Comparison of ENCODE assay signal across 26 cellular contexts in genomic region chr12:14853966-14854365, GRCh38. TPM values are rescaled to one million over a fixed set of nuclear protein-coding genes. Genes with fewer than 3 reads are reported as not detected.
DNase-seq lines count a peak whose midpoint lies in the region; ATAC-seq and TF ChIP-seq lines count a peak whose summit lies in the region.
"Had no signal": no experiment of that assay in that cellular context is flagged by ENCODE, and none has a peak within 500 bp of the region (broad histone marks: within the 10 kb centered on the region; RNA-seq: fewer than 3 reads in every experiment).

No MANE protein-coding gene starts in this region.

- no peak overlapping the region for H3K4me3 Mint-ChIP-seq in activated T-helper 2 cell treated with anti-CD3 and anti-CD28 coated beads, Interferon-gamma antibody, Interleukin-2, Interleukin-4, amounts not matched to agents 10 μg/mL and 5 μg/mL and 100 μg/mL, durations not matched to agents 14 hours and 24 hours and 36 hours (ENCODE audit: low read depth)
- no peak overlapping the region for H3K4me3 Mint-ChIP-seq in activated CD4-positive, alpha-beta T cell treated with anti-CD3 and anti-CD28 coated beads, Interleukin-2, amount 10 ng/mL, durations not matched to agents 24 days and 14 days
- H3K4me3 Mint-ChIP-seq: HFFc6; stimulated activated naive CD8-positive, alpha-beta T cell treated with anti-CD3 and anti-CD28 coated beads, Interleukin-15, Interleukin-2, amounts not matched to agents 100 ng/mL and 50 ng/mL, for 24 hours had no signal

- no peak overlapping the region for H3K27ac Mint-ChIP-seq in activated T-helper 2 cell treated with anti-CD3 and anti-CD28 coated beads, Interferon-gamma antibody, Interleukin-2, Interleukin-4, amounts not matched to agents 10 μg/mL and 5 μg/mL and 100 μg/mL, durations not matched to agents 14 hours and 24 hours and 36 hours
- no peak overlapping the region for H3K27ac Mint-ChIP-seq in activated CD4-positive, alpha-beta T cell treated with anti-CD3 and anti-CD28 coated beads, Interleukin-2, amount 10 ng/mL, durations not matched to agents 24 days and 14 days
- H3K27ac Mint-ChIP-seq: HFFc6; stimulated activated naive CD8-positive, alpha-beta T cell treated with anti-CD3 and anti-CD28 coated beads, Interleukin-15, Interleukin-2, amounts not matched to agents 100 ng/mL and 50 ng/mL, for 24 hours had no signal

- in situ Hi-C loops in HAP-1 (cut with MboI; ENCODE audit: low sequenced_read_pairs), result no loop called here

- 13 to 49% (median 19%) methylated on average over 3 of the region's 3 CpGs for whole genome bisulfite sequencing in heart left ventricle, 4 donors
- WGBS in smooth muscle cell (ENCODE audit: low lambda C conversion rate), result 22% methylated on average over 3 of the region's 3 CpGs

- no peaks in the 10 kb centered on the region for H3K36me3 Mint-ChIP-seq in activated T-helper 2 cell treated with anti-CD3 and anti-CD28 coated beads, Interferon-gamma antibody, Interleukin-2, Interleukin-4, amounts not matched to agents 10 μg/mL and 5 μg/mL and 100 μg/mL, durations not matched to agents 14 hours and 24 hours and 36 hours (ENCODE audit: low read depth)
- no peaks in the 10 kb centered on the region for H3K36me3 Mint-ChIP-seq in activated CD4-positive, alpha-beta T cell treated with anti-CD3 and anti-CD28 coated beads, Interleukin-2, amount 10 ng/mL, durations not matched to agents 24 days and 14 days (ENCODE audit: low read depth)

- TF ChIP-seq POLR2A in heart left ventricle (IDR thresholded peaks at IDR 0.05), result no peak

- peak overlapping the region; percentile 68 for H3K4me2 ChIP-seq in smooth muscle cell

- H3K9me3 ChIP-seq in HAP-1 (no peaks in the 10 kb centered on the region), heart left ventricle (peaks cover 0 to 9% (median 0%) of the 10 kb centered on the region in 12 donors), smooth muscle cell (replicated peaks; ENCODE audit: low read depth) (no peaks in the 10 kb centered on the region)
- H3K9me3 ChIP-seq: breast epithelium, upper lobe of right lung had no signal

- no peaks in the 10 kb centered on the region for H4K20me1 ChIP-seq in smooth muscle cell (ENCODE audit: low read depth)

- H3K27me3 Mint-ChIP-seq in activated T-helper 2 cell treated with anti-CD3 and anti-CD28 coated beads, Interferon-gamma antibody, Interleukin-2, Interleukin-4, amounts not matched to agents 10 μg/mL and 5 μg/mL and 100 μg/mL, durations not matched to agents 14 hours and 24 hours and 36 hours (ENCODE audit: low read depth), result peaks cover 1% of the 10 kb centered on the region
- H3K27me3 Mint-ChIP-seq in activated CD4-positive, alpha-beta T cell treated with anti-CD3 and anti-CD28 coated beads, Interleukin-2, amount 10 ng/mL, durations not matched to agents 24 days and 14 days, result peaks cover 2% of the 10 kb centered on the region
- H3K27me3 Mint-ChIP-seq: stimulated activated naive CD8-positive, alpha-beta T cell treated with anti-CD3 and anti-CD28 coated beads, Interleukin-15, Interleukin-2, amounts not matched to agents 100 ng/mL and 50 ng/mL, for 24 hours had no signal

- H3F3A ChIP-seq in smooth muscle cell (ENCODE audit: low read depth), result peaks cover 9% of the 10 kb centered on the region

- H3K27ac ChIP-seq in heart left ventricle, result peak overlapping the region in 7 of 12 donors; percentile 5 to 63 (median 39)
- peak overlapping the region; percentile 73 for H3K27ac ChIP-seq in smooth muscle cell (ENCODE audit: low read depth)
- H3K27ac ChIP-seq: epithelial cell of prostate, psoas muscle, upper lobe of right lung had no signal

- H3K79me2 ChIP-seq in smooth muscle cell (ENCODE audit: low read depth), result no peaks in the 10 kb centered on the region

- peak; percentile 10 to 21 for DNase-seq in HAP-1 (ENCODE audit: low spot score in 2 of 2)
- DNase-seq in SK-N-DZ (ENCODE audit: low spot score), result peak; percentile 69
- peak in 2 of 5 donors; percentile 30 to 32 for DNase-seq in heart left ventricle
- no peak for DNase-seq in smooth muscle cell (lab: John Stamatoyannopoulos, UW; ENCODE audit: unreplicated experiment)
- DNase-seq in effector CD8-positive, alpha-beta T cell (lab: John Stamatoyannopoulos, UW), result no peak
- DNase-seq in DMS79 (lab: John Stamatoyannopoulos, UW), result no peak
- no peak for DNase-seq in activated T-helper 2 cell treated with anti-CD3 and anti-CD28 coated beads, Interferon-gamma antibody, Interleukin-2, Interleukin-4, amounts not matched to agents 10 μg/mL and 5 μg/mL and 100 μg/mL, durations not matched to agents 14 hours and 24 hours and 36 hours (ENCODE audit: low spot score)
- no peak for DNase-seq in activated CD4-positive, alpha-beta T cell treated with anti-CD3 and anti-CD28 coated beads, Interleukin-2, amount 10 ng/mL, durations not matched to agents 24 days and 14 days
- DNase-seq: activated CD4-positive, alpha-beta T cell treated with anti-CD3 and anti-CD28 coated beads, Interleukin-2, amount 50 U/mL, for 4 hours; activated CD8-positive, alpha-beta memory T cell treated with anti-CD3 and anti-CD28 coated beads, Interleukin-2, amount 50 U/mL, for 48 hours; activated effector memory CD4-positive, alpha-beta T cell treated with anti-CD3 and anti-CD28 coated beads, Interleukin-2, amount 50 U/mL, for 16 hours; dermis blood vessel endothelial cell; left colon; NCI-H1105 treated with DMSO at 0.1 percent for 48 hours; NCI-H774; psoas muscle; stimulated activated CD4-positive, alpha-beta T cell treated with anti-CD3 and anti-CD28 coated beads, Interleukin-4, amount 100 ng/mL, for 24 hours; upper lobe of right lung had no signal

- intact Hi-C loops in heart left ventricle (cut with DNase I), result no loop called here
- intact Hi-C loops in activated T-helper 2 cell treated with anti-CD3 and anti-CD28 coated beads, Interferon-gamma antibody, Interleukin-2, Interleukin-4, amounts not matched to agents 10 μg/mL and 5 μg/mL and 100 μg/mL, durations not matched to agents 14 hours and 24 hours and 36 hours (cut with micrococcal nuclease), result no loop called here
- intact Hi-C loops in activated CD4-positive, alpha-beta T cell treated with anti-CD3 and anti-CD28 coated beads, Interleukin-2, amount 10 ng/mL, durations not matched to agents 24 days and 14 days (cut with micrococcal nuclease), result no loop called here

- TF ChIP-seq CTCF in heart left ventricle (IDR thresholded peaks at IDR 0.05) (no peak), smooth muscle cell (IDR thresholded peaks at IDR 0.05; ENCODE audit: borderline replicate concordance, insufficient read depth, poor library complexity, severe bottlenecking) (no peak)

- ATAC-seq in heart left ventricle, result peak in 2 of 4 donors; percentile 30 to 43
- ATAC-seq: left colon, PC-3, psoas muscle, upper lobe of right lung had no signal

- H3K36me3 ChIP-seq in HAP-1 (replicated peaks), result no peaks in the 10 kb centered on the region
- no peaks in the 10 kb centered on the region for H3K36me3 ChIP-seq in heart left ventricle
- H3K36me3 ChIP-seq in smooth muscle cell (ENCODE audit: low read depth), result no peaks in the 10 kb centered on the region
- H3K36me3 ChIP-seq: breast epithelium, upper lobe of right lung had no signal

- no peaks in the 10 kb centered on the region for H3K4me1 ChIP-seq in HAP-1
- H3K4me1 ChIP-seq in heart left ventricle, result peaks cover 0 to 26% (median 8%) of the 10 kb centered on the region in 12 donors
- peaks cover 15% of the 10 kb centered on the region for H3K4me1 ChIP-seq in smooth muscle cell (ENCODE audit: low read depth)
- H3K4me1 ChIP-seq: breast epithelium, psoas muscle, upper lobe of right lung had no signal

- no peak overlapping the region for H3K9ac ChIP-seq in smooth muscle cell (ENCODE audit: low read depth)

- peak overlapping the region; percentile 62 for H2AFZ ChIP-seq in smooth muscle cell (ENCODE audit: low read depth)

- H3K27me3 ChIP-seq in HAP-1 (ENCODE audit: low read depth) (0 out of 2 replicates have a peak, but pooled peaks cover 3% of the 10 kb centered on the region), heart left ventricle (no peaks in the 10 kb centered on the region), smooth muscle cell (ENCODE audit: low read depth) (no peaks in the 10 kb centered on the region)
- H3K27me3 ChIP-seq: breast epithelium, upper lobe of right lung had no signal

- H3K4me1 Mint-ChIP-seq in activated T-helper 2 cell treated with anti-CD3 and anti-CD28 coated beads, Interferon-gamma antibody, Interleukin-2, Interleukin-4, amounts not matched to agents 10 μg/mL and 5 μg/mL and 100 μg/mL, durations not matched to agents 14 hours and 24 hours and 36 hours (ENCODE audit: low read depth), result no peaks in the 10 kb centered on the region
- H3K4me1 Mint-ChIP-seq in activated CD4-positive, alpha-beta T cell treated with anti-CD3 and anti-CD28 coated beads, Interleukin-2, amount 10 ng/mL, durations not matched to agents 24 days and 14 days, result no peaks in the 10 kb centered on the region

- H3K9me3 Mint-ChIP-seq in activated T-helper 2 cell treated with anti-CD3 and anti-CD28 coated beads, Interferon-gamma antibody, Interleukin-2, Interleukin-4, amounts not matched to agents 10 μg/mL and 5 μg/mL and 100 μg/mL, durations not matched to agents 14 hours and 24 hours and 36 hours, result peaks cover 6% of the 10 kb centered on the region
- peaks cover 10% of the 10 kb centered on the region for H3K9me3 Mint-ChIP-seq in activated CD4-positive, alpha-beta T cell treated with anti-CD3 and anti-CD28 coated beads, Interleukin-2, amount 10 ng/mL, durations not matched to agents 24 days and 14 days

- no peak overlapping the region for H3K4me3 ChIP-seq in HAP-1
- no peak overlapping the region for H3K4me3 ChIP-seq in heart left ventricle
- peak overlapping the region; percentile 16 for H3K4me3 ChIP-seq in smooth muscle cell
- H3K4me3 ChIP-seq: breast epithelium, psoas muscle, upper lobe of right lung had no signal

RNA-seq across cellular contexts. Expression of gene ART4, which starts 10.6 kb away (rescaled TPM):
- polyA plus RNA-seq in SK-N-DZ (2014; cell fraction: cytosol; rRNA removed), result not detected in 2 replicates
- polyA plus RNA-seq in SK-N-DZ (2014; cell fraction: nucleus; rRNA removed), result not detected in 2 replicates
- total RNA-seq in heart left ventricle (1 to 10 TPM in 8 of 9 donors, under 1 TPM in 1; 0.44 to 5.9 (median 2.8) TPM), smooth muscle cell (5.0 and 9.0 TPM in 2 replicates)
- polyA plus RNA-seq in heart left ventricle (1 to 10 TPM; 1.3 to 2.2 TPM), smooth muscle cell (1.7 and 2.0 TPM in 2 replicates)
- not detected in 2 replicates for total RNA-seq in activated T-helper 2 cell treated with anti-CD3 and anti-CD28 coated beads, Interferon-gamma antibody, Interleukin-2, Interleukin-4, amounts not matched to agents 10 μg/mL and 5 μg/mL and 100 μg/mL, durations not matched to agents 14 hours and 24 hours and 36 hours
- total RNA-seq in activated CD4-positive, alpha-beta T cell treated with anti-CD3 and anti-CD28 coated beads, Interleukin-2, amount 10 ng/mL, durations not matched to agents 24 days and 14 days, result not detected in 2 replicates
- total RNA-seq: HFFc6; LHCN-M2; mononuclear cell; PC-3; T-helper 1 cell treated with Interleukin-12 subunit alpha and Interleukin-12 subunit beta and Interleukin-4 antibody, amounts not matched to agents 30 ng/mL and 1 ng/mL, for 36 hours had no signal

RNA-seq across cellular contexts. Expression of gene MGP, which starts 31.7 kb away (rescaled TPM):
- not detected in 2 replicates for polyA plus RNA-seq in SK-N-DZ (2014; cell fraction: cytosol; rRNA removed)
- not detected in 2 replicates for polyA plus RNA-seq in SK-N-DZ (2014; cell fraction: nucleus; rRNA removed)
- total RNA-seq in heart left ventricle, result 100 to 1,000 TPM; 147 to 651 (median 255) TPM
- 100 to 1,000 TPM; 142 to 336 TPM for polyA plus RNA-seq in heart left ventricle
- total RNA-seq in smooth muscle cell, result 173 and 176 TPM in 2 replicates
- polyA plus RNA-seq in smooth muscle cell, result 626 and 815 TPM in 2 replicates
- total RNA-seq in activated T-helper 2 cell treated with anti-CD3 and anti-CD28 coated beads, Interferon-gamma antibody, Interleukin-2, Interleukin-4, amounts not matched to agents 10 μg/mL and 5 μg/mL and 100 μg/mL, durations not matched to agents 14 hours and 24 hours and 36 hours, result not detected in 2 replicates
- not detected in 2 replicates for total RNA-seq in activated CD4-positive, alpha-beta T cell treated with anti-CD3 and anti-CD28 coated beads, Interleukin-2, amount 10 ng/mL, durations not matched to agents 24 days and 14 days
- total RNA-seq: LHCN-M2 had no signal

RNA-seq across cellular contexts. Expression of gene SMCO3, which starts 40.0 kb away (rescaled TPM):
- not detected in 2 replicates for polyA plus RNA-seq in SK-N-DZ (2014; cell fraction: cytosol; rRNA removed)
- polyA plus RNA-seq in SK-N-DZ (2014; cell fraction: nucleus; rRNA removed), result not detected in 2 replicates
- under 1 TPM in 4 of 9 donors, not detected in 5; 0.13 to 0.91 (median 0.17) TPM for total RNA-seq in heart left ventricle
- polyA plus RNA-seq in heart left ventricle, result under 1 TPM; 0.07 to 0.57 TPM
- total RNA-seq in smooth muscle cell, result 0.22 and 1.7 TPM in 2 replicates
- 0.93 and 2.4 TPM in 2 replicates for polyA plus RNA-seq in smooth muscle cell
- not detected in 2 replicates for total RNA-seq in activated T-helper 2 cell treated with anti-CD3 and anti-CD28 coated beads, Interferon-gamma antibody, Interleukin-2, Interleukin-4, amounts not matched to agents 10 μg/mL and 5 μg/mL and 100 μg/mL, durations not matched to agents 14 hours and 24 hours and 36 hours
- not detected in 2 replicates for total RNA-seq in activated CD4-positive, alpha-beta T cell treated with anti-CD3 and anti-CD28 coated beads, Interleukin-2, amount 10 ng/mL, durations not matched to agents 24 days and 14 days
- total RNA-seq: left colon; LHCN-M2; mononuclear cell; PC-3; psoas muscle; T-helper 1 cell treated with Interleukin-12 subunit alpha and Interleukin-12 subunit beta and Interleukin-4 antibody, amounts not matched to agents 30 ng/mL and 1 ng/mL, for 36 hours had no signal

RNA-seq across cellular contexts. Expression of gene C12orf60, which starts 50.5 kb away (rescaled TPM):
- 5.9 and 11.2 TPM in 2 replicates for polyA plus RNA-seq in SK-N-DZ (2014; cell fraction: cytosol; rRNA removed)
- polyA plus RNA-seq in SK-N-DZ (2014; cell fraction: nucleus; rRNA removed), result 3.7 and 7.7 TPM in 2 replicates
- 1 to 10 TPM; 2.0 to 4.6 (median 3.4) TPM for total RNA-seq in heart left ventricle
- 1 to 10 TPM; 3.6 to 5.3 TPM for polyA plus RNA-seq in heart left ventricle
- 0.63 and 1.6 TPM in 2 replicates for total RNA-seq in smooth muscle cell
- 1.2 and 1.3 TPM in 2 replicates for polyA plus RNA-seq in smooth muscle cell
- 2.2 and 2.8 TPM in 2 replicates for total RNA-seq in activated T-helper 2 cell treated with anti-CD3 and anti-CD28 coated beads, Interferon-gamma antibody, Interleukin-2, Interleukin-4, amounts not matched to agents 10 μg/mL and 5 μg/mL and 100 μg/mL, durations not matched to agents 14 hours and 24 hours and 36 hours
- total RNA-seq in activated CD4-positive, alpha-beta T cell treated with anti-CD3 and anti-CD28 coated beads, Interleukin-2, amount 10 ng/mL, durations not matched to agents 24 days and 14 days, result 2.2 and 3.0 TPM in 2 replicates

RNA-seq across cellular contexts. Expression of gene WBP11, which starts 50.7 kb away (rescaled TPM):
- 33.6 and 38.0 TPM in 2 replicates for polyA plus RNA-seq in SK-N-DZ (2014; cell fraction: cytosol; rRNA removed)
- polyA plus RNA-seq in SK-N-DZ (2014; cell fraction: nucleus; rRNA removed), result 16.0 and 17.9 TPM in 2 replicates
- total RNA-seq in heart left ventricle (10 to 100 TPM; 20.2 to 62.7 (median 52.7) TPM), smooth muscle cell (20.6 and 24.2 TPM in 2 replicates)
- polyA plus RNA-seq in heart left ventricle (10 to 100 TPM; 11.4 to 38.8 TPM), smooth muscle cell (55.7 and 56.8 TPM in 2 replicates)
- 128 and 134 TPM in 2 replicates for total RNA-seq in activated T-helper 2 cell treated with anti-CD3 and anti-CD28 coated beads, Interferon-gamma antibody, Interleukin-2, Interleukin-4, amounts not matched to agents 10 μg/mL and 5 μg/mL and 100 μg/mL, durations not matched to agents 14 hours and 24 hours and 36 hours
- 136 and 138 TPM in 2 replicates for total RNA-seq in activated CD4-positive, alpha-beta T cell treated with anti-CD3 and anti-CD28 coated beads, Interleukin-2, amount 10 ng/mL, durations not matched to agents 24 days and 14 days

Comparison
In these comparisons a context has a peak if more than half of its experiments do, and no peak if none do; other contexts are left out.
1. DNase-seq: peak in HAP-1 (2 of 2) and SK-N-DZ (single experiment); none in smooth muscle cell (single experiment), effector CD8-positive, alpha-beta T cell (single experiment), DMS79 (single experiment), activated T-helper 2 cell treated with anti-CD3 and anti-CD28 coated beads, Interferon-gamma antibody, Interleukin-2, Interleukin-4, amounts not matched to agents 10 μg/mL and 5 μg/mL and 100 μg/mL, durations not matched to agents 14 hours and 24 hours and 36 hours (single experiment) and activated CD4-positive, alpha-beta T cell treated with anti-CD3 and anti-CD28 coated beads, Interleukin-2, amount 10 ng/mL, durations not matched to agents 24 days and 14 days (single experiment).
2. RNA of gene MGP, which starts 31.7 kb away (total RNA-seq): 147 to 651 TPM in heart left ventricle and 173 to 176 TPM in smooth muscle cell; not detected in activated T-helper 2 cell treated with anti-CD3 and anti-CD28 coated beads, Interferon-gamma antibody, Interleukin-2, Interleukin-4, amounts not matched to agents 10 μg/mL and 5 μg/mL and 100 μg/mL, durations not matched to agents 14 hours and 24 hours and 36 hours and not detected in activated CD4-positive, alpha-beta T cell treated with anti-CD3 and anti-CD28 coated beads, Interleukin-2, amount 10 ng/mL, durations not matched to agents 24 days and 14 days; every median in the first group is over 100 times any median in the second.